ENCODE assay signal across 2 cellular contexts in genomic region chr6:878179-878578, GRCh38.
A peak's percentile ranks its signal among the peaks of the same experiment; 100 is the strongest.
TF ChIP-seq lines count a peak whose summit lies in the region.

No MANE protein-coding gene starts in this region.

TF ChIP-seq in IMR-90, 13 proteins besides CTCF, POLR2A, EP300 and RAD21 (continued from another document):
- no peak for TF ChIP-seq USF2 (IDR thresholded peaks at IDR 0.05; ENCODE audit: low read depth, low read length)

TF ChIP-seq in K562, 482 proteins besides CTCF, POLR2A, EP300 and RAD21 (continued from another document):
- TF ChIP-seq NR0B1 (IDR thresholded peaks at IDR 0.05; ENCODE audit: partially characterized antibody) (no peak), ZNF24 (IDR thresholded peaks at IDR 0.05) (no peak), CEBPG (CRISPR knock-in tag; IDR thresholded peaks at IDR 0.05) (no peak), CEBPG (tag; conservative IDR thresholded peaks at IDR 0.05 in 1 of 2, IDR thresholded peaks at IDR 0.05 in 1 of 2) (peak; percentile 53 to 89; a peak in 3 of 4 replicates), POLR2AphosphoS2 (IDR thresholded peaks at IDR 0.05; ENCODE audit: low read length) (no peak), CEBPB (tag; IDR thresholded peaks at IDR 0.05) (peak; percentile 74), NEUROD1 (IDR thresholded peaks at IDR 0.05; ENCODE audit: borderline replicate concordance, low read depth, low read length, partially characterized antibody) (no peak), MTA1 (IDR thresholded peaks at IDR 0.05; ENCODE audit: borderline replicate concordance) (no peak), TAF7 (tag; IDR thresholded peaks at IDR 0.05) (no peak)
TF ChIP-seq in K562: peak in this region for 2.
